In the genomic region with DNA sequence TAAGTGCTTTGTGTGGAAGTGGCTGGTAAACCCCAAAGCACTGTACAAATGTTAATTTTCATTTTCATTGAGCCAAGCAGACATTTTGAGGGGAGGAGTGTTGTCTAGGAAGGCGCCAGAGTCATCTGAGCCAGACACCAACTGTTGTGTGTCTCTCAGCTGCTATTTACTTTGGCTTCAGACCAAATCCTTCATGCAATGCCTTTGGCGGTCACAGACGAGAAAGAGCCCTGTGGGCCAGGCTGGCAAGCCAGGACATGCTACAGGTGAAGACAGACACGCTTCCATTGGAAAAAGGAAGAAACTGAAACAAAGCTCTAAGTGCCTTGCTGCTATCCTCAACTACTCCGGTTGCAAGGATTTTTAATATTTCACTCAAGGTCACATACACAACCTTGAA, we compare ENCODE assay signal across 13 cellular contexts.
A peak's percentile ranks its signal among the peaks of the same experiment; 100 is the strongest.
DNase-seq lines count a peak whose midpoint lies in the region; ATAC-seq and TF ChIP-seq lines count a peak whose summit lies in the region.
"Had no signal": no experiment of that assay in that cellular context is flagged by ENCODE, and none has a peak within 500 bp of the region (broad histone marks: within the 10 kb centered on the region; RNA-seq: fewer than 3 reads in every experiment).

No MANE protein-coding gene starts in this region.

- H2BK120ac ChIP-seq in mesenchymal stem cell (ENCODE audit: low read depth, low read length): no peak overlapping the region

- in situ Hi-C loops in GM13976 (cut with MboI; ENCODE audit: low sequenced_read_pairs, unreplicated experiment): no loop called here

- no peak overlapping the region for H2BK15ac ChIP-seq in mesenchymal stem cell (ENCODE audit: low read depth, poor library complexity, severe bottlenecking)

- no peak overlapping the region for H3K4me3 ChIP-seq in mesenchymal stem cell (ENCODE audit: insufficient read depth in 1 of 2, low read depth in 1 of 2, low read length in 2 of 2)
- H3K4me3 ChIP-seq: Peyer's patch, uterus had no signal

- no peak overlapping the region for H2BK5ac ChIP-seq in mesenchymal stem cell (ENCODE audit: low read depth, low read length, poor library complexity, severe bottlenecking)

- H3K4me1 ChIP-seq in mesenchymal stem cell (ENCODE audit: control insufficient read depth, insufficient read depth, low read depth, low read length): peaks cover 7% of the 10 kb centered on the region
- H3K4me1 ChIP-seq: Peyer's patch, uterus had no signal

- no peak overlapping the region for H4K91ac ChIP-seq in mesenchymal stem cell (ENCODE audit: low read length)

- CTCF ChIA-PET in RWPE1 (lab: Yijun Ruan, JAX): interaction anchor here (0.6 to 0.8 kb wide), 3 partner anchors 13 to 104 kb away, joined by 3 to 4 read pairs (median 3); no protein-coding TSS in a partner anchor

- H3K14ac ChIP-seq in mesenchymal stem cell (ENCODE audit: low read length in 2 of 2): no peak overlapping the region

- peak overlapping the region; percentile 73 for H3K27ac ChIP-seq in RWPE1
- H3K27ac ChIP-seq in mesenchymal stem cell (ENCODE audit: low read length, poor library complexity, severe bottlenecking): peak overlapping the region; percentile 30
- H3K27ac ChIP-seq: Peyer's patch, uterus had no signal

- no peaks in the 10 kb centered on the region for H3K79me1 ChIP-seq in mesenchymal stem cell (replicated peaks; ENCODE audit: low read length, poor library complexity, severe bottlenecking)

- H3K27me3 ChIP-seq in mesenchymal stem cell (ENCODE audit: control insufficient read depth in 1 of 2, insufficient read depth in 1 of 2, low read length in 2 of 2): no peaks in the 10 kb centered on the region
- H3K27me3 ChIP-seq: Peyer's patch, uterus had no signal

- H3K9me3 ChIP-seq in mesenchymal stem cell (ENCODE audit: control insufficient read depth, low read length): peaks cover 21% of the 10 kb centered on the region

- no peak overlapping the region for H4K8ac ChIP-seq in mesenchymal stem cell (ENCODE audit: low read length)

- no peak overlapping the region for H3K4ac ChIP-seq in mesenchymal stem cell (ENCODE audit: low read depth in 1 of 2, low read length in 2 of 2)

- ATAC-seq in GM18868 (IDR thresholded peaks at IDR 0.05; ENCODE audit: unreplicated experiment) (no peak), HG03135 (IDR thresholded peaks at IDR 0.05; ENCODE audit: unreplicated experiment) (no peak)

- POLR2A ChIA-PET in RWPE1 (lab: Yijun Ruan, JAX; ENCODE audit: low non-redundant PET): no interaction called here

- no peak overlapping the region for H2BK12ac ChIP-seq in mesenchymal stem cell (ENCODE audit: low read length in 2 of 2)

- H3K4me2 ChIP-seq in mesenchymal stem cell (ENCODE audit: low read length, poor library complexity, severe bottlenecking): no peak overlapping the region

- no peak overlapping the region for H3K9ac ChIP-seq in mesenchymal stem cell (ENCODE audit: low read length)

- H3K36me3 ChIP-seq in mesenchymal stem cell (ENCODE audit: control insufficient read depth in 1 of 2, insufficient read depth in 2 of 2, low read depth in 1 of 2, low read length in 2 of 2): no peaks in the 10 kb centered on the region
- H3K36me3 ChIP-seq: Peyer's patch, uterus had no signal

- no peak overlapping the region for H3K18ac ChIP-seq in mesenchymal stem cell (ENCODE audit: low read depth in 1 of 2, low read length in 2 of 2)

- TF ChIP-seq CTCF in RWPE1 (conservative IDR thresholded peaks at IDR 0.05; ENCODE audit: low read depth): no peak
- no peak for TF ChIP-seq CTCF in GM13976 (IDR thresholded peaks at IDR 0.05; ENCODE audit: borderline replicate concordance, control extremely low read depth, extremely low read depth, insufficient read depth, missing control alignments)

- WGBS in mesenchymal stem cell: 80% methylated on average over 5 of the region's 5 CpGs

- H2AK5ac ChIP-seq in mesenchymal stem cell (ENCODE audit: low read length, severe bottlenecking): no peak overlapping the region

- no peak overlapping the region for H3K23ac ChIP-seq in mesenchymal stem cell (ENCODE audit: low read length in 2 of 2)

- no peak overlapping the region for H2AFZ ChIP-seq in mesenchymal stem cell (ENCODE audit: low read depth, low read length)

- DNase-seq in DMS 273 (lab: John Stamatoyannopoulos, UW; ENCODE audit: unreplicated experiment): peak; percentile 97
- DNase-seq in NCI-H146 treated with DMSO at 0.1 percent for 48 hours (lab: John Stamatoyannopoulos, UW; ENCODE audit: unreplicated experiment): peak; percentile 89
- DNase-seq in RWPE1 (ENCODE audit: low spot score): peak; percentile 68
- DNase-seq in mesenchymal stem cell: no peak
- no peak for DNase-seq in stimulated activated CD4-positive, alpha-beta T cell treated with anti-CD3 and anti-CD28 coated beads, Interleukin-2, amount 100 ng/mL, for 24 hours
- DNase-seq in GM13976 (ENCODE audit: low spot score): no peak
- DNase-seq: activated CD4-positive, alpha-beta T cell treated with anti-CD3 and anti-CD28 coated beads for 48 hours; effector CD8-positive, alpha-beta T cell; occipital lobe; Peyer's patch; uterus had no signal

Comparison
In these comparisons a context has a peak if more than half of its experiments do, and no peak if none do; other contexts are left out.
1. DNase-seq: peak in DMS 273 (single experiment), NCI-H146 treated with DMSO at 0.1 percent for 48 hours (single experiment) and RWPE1 (single experiment); none in mesenchymal stem cell (single experiment), stimulated activated CD4-positive, alpha-beta T cell treated with anti-CD3 and anti-CD28 coated beads, Interleukin-2, amount 100 ng/mL, for 24 hours (0 of 2) and GM13976 (single experiment).